Comparison of ENCODE assay signal across 15 cellular contexts in genomic region chr1:29810121-29811120, GRCh38.
"Had no signal": no experiment of that assay in that cellular context is flagged by ENCODE, and none has a peak within 500 bp of the region (broad histone marks: within the 10 kb centered on the region; RNA-seq: fewer than 3 reads in every experiment).

No MANE protein-coding gene starts in this region.

- H3K27ac ChIP-seq: thoracic aorta, uterus had no signal

- H3K27me3 ChIP-seq: uterus had no signal

- H3K36me3 Mint-ChIP-seq: activated naive CD4-positive, alpha-beta T cell treated with anti-CD3 and anti-CD28 coated beads, Interleukin-2, amount 50 U/mL, for 24 hours; natural killer cell had no signal

- H3K27ac Mint-ChIP-seq: activated CD4-positive, alpha-beta memory T cell treated with anti-CD3 and anti-CD28 coated beads, Interleukin-2, amount 10 ng/mL, durations not matched to agents 7 days and 5 days; activated naive CD4-positive, alpha-beta T cell treated with anti-CD3 and anti-CD28 coated beads, Interleukin-2, amount 50 U/mL, for 24 hours; activated T-helper 2 cell treated with anti-CD3 and anti-CD28 coated beads, Interferon-gamma antibody, Interleukin-2, Interleukin-4, amounts not matched to agents 10 μg/mL and 5 μg/mL and 100 μg/mL, durations not matched to agents 14 hours and 24 hours and 36 hours; dendritic cell treated with granulocyte-macrophage colony-stimulating factor and Interleukin-4, amounts not matched to agents 40 ng/mL and 50 ng/mL, for 4 days; natural killer cell; stimulated activated naive CD8-positive, alpha-beta T cell treated with anti-CD3 and anti-CD28 coated beads, Interleukin-15, Interleukin-2, amounts not matched to agents 100 ng/mL and 50 ng/mL, for 24 hours had no signal

- H3K9me3 ChIP-seq: thoracic aorta, uterus had no signal

- H3K4me3 Mint-ChIP-seq: activated CD4-positive, alpha-beta memory T cell treated with anti-CD3 and anti-CD28 coated beads, Interleukin-2, amount 10 ng/mL, durations not matched to agents 7 days and 5 days; activated naive CD4-positive, alpha-beta T cell treated with anti-CD3 and anti-CD28 coated beads, Interleukin-2, amount 50 U/mL, for 24 hours; dendritic cell treated with granulocyte-macrophage colony-stimulating factor and Interleukin-4, amounts not matched to agents 40 ng/mL and 50 ng/mL, for 4 days; natural killer cell; stimulated activated naive CD8-positive, alpha-beta T cell treated with anti-CD3 and anti-CD28 coated beads, Interleukin-15, Interleukin-2, amounts not matched to agents 100 ng/mL and 50 ng/mL, for 24 hours had no signal

- H3K36me3 ChIP-seq: thoracic aorta, uterus had no signal

- H3K4me3 ChIP-seq: thoracic aorta, uterus had no signal

- H3K4me1 Mint-ChIP-seq: activated CD4-positive, alpha-beta memory T cell treated with anti-CD3 and anti-CD28 coated beads, Interleukin-2, amount 10 ng/mL, durations not matched to agents 7 days and 5 days; activated naive CD4-positive, alpha-beta T cell treated with anti-CD3 and anti-CD28 coated beads, Interleukin-2, amount 50 U/mL, for 24 hours; natural killer cell had no signal

- DNase-seq: activated CD4-positive, alpha-beta memory T cell treated with anti-CD3 and anti-CD28 coated beads, Interleukin-2, amount 10 ng/mL, durations not matched to agents 7 days and 5 days; central memory CD4-positive, alpha-beta T cell; hypothalamus; left cardiac atrium; mammary epithelial cell; natural killer cell; nucleus accumbens had no signal

- H3K4me1 ChIP-seq: uterus had no signal

- ATAC-seq: esophagus mucosa, natural killer cell, sciatic nerve had no signal

- H3K27me3 Mint-ChIP-seq: dendritic cell treated with granulocyte-macrophage colony-stimulating factor and Interleukin-4, amounts not matched to agents 40 ng/mL and 50 ng/mL, for 4 days; stimulated activated naive CD8-positive, alpha-beta T cell treated with anti-CD3 and anti-CD28 coated beads, Interleukin-15, Interleukin-2, amounts not matched to agents 100 ng/mL and 50 ng/mL, for 24 hours had no signal

- H3K9me3 Mint-ChIP-seq: activated CD4-positive, alpha-beta memory T cell treated with anti-CD3 and anti-CD28 coated beads, Interleukin-2, amount 10 ng/mL, durations not matched to agents 7 days and 5 days; activated naive CD4-positive, alpha-beta T cell treated with anti-CD3 and anti-CD28 coated beads, Interleukin-2, amount 50 U/mL, for 24 hours; activated T-helper 2 cell treated with anti-CD3 and anti-CD28 coated beads, Interferon-gamma antibody, Interleukin-2, Interleukin-4, amounts not matched to agents 10 μg/mL and 5 μg/mL and 100 μg/mL, durations not matched to agents 14 hours and 24 hours and 36 hours; dendritic cell treated with granulocyte-macrophage colony-stimulating factor and Interleukin-4, amounts not matched to agents 40 ng/mL and 50 ng/mL, for 4 days; natural killer cell; stimulated activated naive CD8-positive, alpha-beta T cell treated with anti-CD3 and anti-CD28 coated beads, Interleukin-15, Interleukin-2, amounts not matched to agents 100 ng/mL and 50 ng/mL, for 24 hours had no signal
